Comparison of ENCODE assay signal across 8 cellular contexts in genomic region chr10:120972259-120972658, GRCh38.
"Had no signal": no experiment of that assay in that cellular context is flagged by ENCODE, and none has a peak within 500 bp of the region (broad histone marks: within the 10 kb centered on the region; RNA-seq: fewer than 3 reads in every experiment).

No MANE protein-coding gene starts in this region.

- DNase-seq: GM23248, GOT3, H7, IMR-90, KG1 had no signal

- FAIRE-seq: HTR-8/SVneo, K562 had no signal

- H3K4me3 ChIP-seq: GM23248, HAP-1, K562 had no signal

- H2AFZ ChIP-seq: GM23248 had no signal

- H3K36me3 ChIP-seq: HAP-1 had no signal

- H3K27ac ChIP-seq: GM23248 had no signal
